Comparison of ENCODE assay signal across 17 cellular contexts in the genomic region with DNA sequence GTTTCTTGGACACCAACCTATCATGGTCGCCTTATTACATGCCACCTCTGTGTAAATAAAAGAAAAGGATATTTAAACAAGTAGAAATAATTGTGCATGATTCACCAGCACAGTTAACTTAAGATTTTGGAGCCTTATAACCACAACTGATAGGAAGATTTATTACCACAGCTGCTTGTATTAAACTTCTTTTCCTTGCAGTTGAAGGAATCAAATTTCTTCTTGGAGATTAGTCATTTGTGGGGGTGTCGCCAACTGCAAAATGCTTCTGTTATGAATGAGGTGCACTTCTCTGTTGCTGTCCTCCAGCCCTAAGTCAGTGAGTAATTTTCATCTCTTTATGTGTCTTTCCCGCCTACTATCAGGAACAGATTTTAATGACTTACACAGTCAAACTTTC.
A peak's percentile ranks its signal among the peaks of the same experiment; 100 is the strongest.
DNase-seq lines count a peak whose midpoint lies in the region; ATAC-seq and TF ChIP-seq lines count a peak whose summit lies in the region.
"Had no signal": no experiment of that assay in that cellular context is flagged by ENCODE, and none has a peak within 500 bp of the region (broad histone marks: within the 10 kb centered on the region; RNA-seq: fewer than 3 reads in every experiment).

No MANE protein-coding gene starts in this region.

- H3K4me1 ChIP-seq in GM23248 (ENCODE audit: insufficient read depth), result no peaks in the 10 kb centered on the region
- H3K4me1 ChIP-seq in right atrium auricular region, result no peaks in the 10 kb centered on the region
- H3K4me1 ChIP-seq: BLaER1, prostate gland had no signal

- no peak overlapping the region for H3K4me3 ChIP-seq in GM23248
- no peak overlapping the region for H3K4me3 ChIP-seq in right atrium auricular region
- H3K4me3 ChIP-seq: BLaER1, prostate gland had no signal

- no peak overlapping the region for H3K9ac ChIP-seq in GM23248
- H3K9ac ChIP-seq: BLaER1, KMS-11 had no signal

- no peak overlapping the region for H2AFZ ChIP-seq in GM23248

- H3K36me3 ChIP-seq in GM23248 (ENCODE audit: low read depth), result no peaks in the 10 kb centered on the region
- H3K36me3 ChIP-seq in right atrium auricular region, result no peaks in the 10 kb centered on the region
- H3K36me3 ChIP-seq: BLaER1, prostate gland had no signal

- H3K27me3 ChIP-seq in GM23248 (replicated peaks; ENCODE audit: insufficient read depth) (no peaks in the 10 kb centered on the region), right atrium auricular region (no peaks in the 10 kb centered on the region)

- H3K9me3 ChIP-seq in GM23248 (ENCODE audit: low read depth) (no peaks in the 10 kb centered on the region), right atrium auricular region (no peaks in the 10 kb centered on the region)
- H3K9me3 ChIP-seq: BLaER1, prostate gland had no signal

- no peak overlapping the region for H3K4me2 ChIP-seq in GM23248 (ENCODE audit: unreplicated experiment)
- H3K4me2 ChIP-seq: BLaER1, KMS-11 had no signal

- TF ChIP-seq CTCF in right atrium auricular region (IDR thresholded peaks at IDR 0.05), result no peak

- WGBS in GM23248 (ENCODE audit: low coverage in 1 of 2, low lambda C conversion rate in 2 of 2, missing lambda C conversion rate in 2 of 2), 2 experiments, result 2% methylated on average over 3 of the region's 3 CpGs

- H3K27ac ChIP-seq in GM23248 (no peak overlapping the region), epithelial cell of prostate (no peak overlapping the region), right atrium auricular region (no peak overlapping the region)
- H3K27ac ChIP-seq: BLaER1, KMS-11, prostate gland had no signal

- no peaks in the 10 kb centered on the region for H3K9me2 ChIP-seq in GM23248 (ENCODE audit: insufficient read depth)

- no peak for ATAC-seq in GM18868 (IDR thresholded peaks at IDR 0.05; ENCODE audit: unreplicated experiment)
- no peak for ATAC-seq in GM21723 (IDR thresholded peaks at IDR 0.05; ENCODE audit: unreplicated experiment)
- ATAC-seq in HG03442 (IDR thresholded peaks at IDR 0.05; ENCODE audit: unreplicated experiment), result no peak
- ATAC-seq: left ventricle myocardium superior had no signal

- H4K20me1 ChIP-seq in GM23248 (ENCODE audit: insufficient read depth), result no peaks in the 10 kb centered on the region

- no peaks in the 10 kb centered on the region for H3K79me2 ChIP-seq in GM23248 (ENCODE audit: insufficient read depth)

- no peaks in the 10 kb centered on the region for H3F3A ChIP-seq in GM23248 (ENCODE audit: insufficient read depth)

- in situ Hi-C loops in GM23248 (cut with MboI), result no loop called here

- DNase-seq in GM23248 (peak; percentile 33), RPMI7951 (ENCODE audit: low read depth) (peak; percentile 74), epithelial cell of prostate (ENCODE audit: low read depth, low spot score) (peak; percentile 20), putamen (ENCODE audit: low spot score) (peak; percentile 6), right atrium auricular region (ENCODE audit: low spot score) (no peak)
- DNase-seq: activated CD4-positive, alpha-beta T cell treated with anti-CD3 and anti-CD28 coated beads, Interleukin-2, amount 10 ng/mL, durations not matched to agents 24 days and 14 days; activated naive CD4-positive, alpha-beta T cell treated with anti-CD3 and anti-CD28 coated beads for 36 hours; left ventricle myocardium superior; NCI-H1417; NK-92 treated with Interleukin-12 subunit alpha and Interleukin-12 subunit beta, amount 100 ng/mL, for 24 hours; SHP77 treated with DMSO at 0.1 percent for 48 hours had no signal
